9 cellular contexts compared by ENCODE assay signal in genomic region chr4:173014113-173014558, GRCh38.
A peak's percentile ranks its signal among the peaks of the same experiment; 100 is the strongest.
DNase-seq lines count a peak whose midpoint lies in the region; ATAC-seq, FAIRE-seq and TF ChIP-seq lines count a peak whose summit lies in the region.
"Had no signal": no experiment of that assay in that cellular context is flagged by ENCODE, and none has a peak within 500 bp of the region (broad histone marks: within the 10 kb centered on the region; RNA-seq: fewer than 3 reads in every experiment).

No MANE protein-coding gene starts in this region.

- peaks cover 3% of the 10 kb centered on the region for H3K27me3 Mint-ChIP-seq in nephron progenitor cell (ENCODE audit: low read depth, poor library complexity)
- peaks cover 4% of the 10 kb centered on the region for H3K27me3 Mint-ChIP-seq in activated CD4-positive, alpha-beta T cell treated with anti-CD3 and anti-CD28 coated beads, Interleukin-2, amount 10 ng/mL, durations not matched to agents 7 days and 5 days

- no peaks in the 10 kb centered on the region for H3K36me3 Mint-ChIP-seq in nephron progenitor cell (ENCODE audit: low read depth)
- no peaks in the 10 kb centered on the region for H3K36me3 Mint-ChIP-seq in activated CD4-positive, alpha-beta T cell treated with anti-CD3 and anti-CD28 coated beads, Interleukin-2, amount 10 ng/mL, durations not matched to agents 7 days and 5 days (ENCODE audit: low read depth)

- POLR2A ChIA-PET in H1 (lab: Charles Lee; ENCODE audit: partially characterized antibody) = interaction anchor here (0.7 to 1.9 kb wide), 7 partner anchors 10 to 321 kb away, joined by 3 to 8 read pairs (median 4); partner anchors contain the start of genes GALNT7 and HMGB2
- POLR2A ChIA-PET in activated CD4-positive, alpha-beta T cell treated with anti-CD3 and anti-CD28 coated beads, Interleukin-2, amount 10 ng/mL, durations not matched to agents 7 days and 5 days (lab: Charles Lee) = no interaction called here

- no peaks in the 10 kb centered on the region for H3K9me3 Mint-ChIP-seq in nephron progenitor cell
- no peaks in the 10 kb centered on the region for H3K9me3 Mint-ChIP-seq in activated CD4-positive, alpha-beta T cell treated with anti-CD3 and anti-CD28 coated beads, Interleukin-2, amount 10 ng/mL, durations not matched to agents 7 days and 5 days

- H4K5ac ChIP-seq in H1 (ENCODE audit: insufficient read length, low read depth, low read length) = no peak overlapping the region

- no peak overlapping the region for H2BK12ac ChIP-seq in H1 (ENCODE audit: low read depth, low read length)

- no peaks in the 10 kb centered on the region for H3K79me2 ChIP-seq in H1 (ENCODE audit: control insufficient read depth in 1 of 2, insufficient read depth in 2 of 2, low read length in 2 of 2)

- no peak overlapping the region for H3K27ac Mint-ChIP-seq in nephron progenitor cell
- H3K27ac Mint-ChIP-seq in activated CD4-positive, alpha-beta T cell treated with anti-CD3 and anti-CD28 coated beads, Interleukin-2, amount 10 ng/mL, durations not matched to agents 7 days and 5 days = no peak overlapping the region

- peaks cover 4 to 6% of the 10 kb centered on the region in 2 experiments; a peak in 1 of 4 replicates for H3K9me3 ChIP-seq in H1 (ENCODE audit: insufficient read depth in 2 of 2, low read depth in 1 of 2, low read length in 1 of 2)
- H3K9me3 ChIP-seq in lower lobe of right lung = no peaks in the 10 kb centered on the region

- no peak overlapping the region for H3K9ac ChIP-seq in H1 (replicated peaks in 1 of 4; ENCODE audit: extremely low read depth in 1 of 4, low read depth in 3 of 4, low read length in 3 of 4)

- H3K36me3 ChIP-seq in H1 (ENCODE audit: control insufficient read depth in 2 of 4, insufficient read depth in 4 of 4, low read length in 3 of 4) (no peaks in the 10 kb centered on the region; a peak in 1 of 8 replicates), lower lobe of right lung (no peaks in the 10 kb centered on the region)

- H3K4ac ChIP-seq in H1 (replicated peaks; ENCODE audit: insufficient read length, low read depth, low read length) = no peak overlapping the region

- no peaks in the 10 kb centered on the region for H3K23me2 ChIP-seq in H1 (ENCODE audit: low read depth, low read length)

- no peak overlapping the region for H3K23ac ChIP-seq in H1 (ENCODE audit: insufficient read length)

- WGBS in H1 (ENCODE audit: extremely low coverage in 1 of 2, insufficient coverage in 1 of 2, insufficient read length in 1 of 2, insufficient replicate concordance in 2 of 2, low coverage in 1 of 2, low lambda C conversion rate in 2 of 2, missing lambda C conversion rate in 1 of 2), 2 experiments = 25% methylated on average over 4 of the region's 4 CpGs; no CpG with 5 or more reads in 1 of the 2 experiments

- H3K14ac ChIP-seq in H1 (ENCODE audit: insufficient read length) = no peak overlapping the region

- 0 out of 2 replicates have a peak overlapping the region, but pooled peaks have one; percentile 5 for H2BK5ac ChIP-seq in H1 (ENCODE audit: low read depth, low read length)

- no peaks in the 10 kb centered on the region for H3K79me1 ChIP-seq in H1 (ENCODE audit: low read depth, low read length)

- H3K4me1 ChIP-seq in H1 (replicated peaks in 1 of 4; ENCODE audit: control insufficient read depth in 3 of 4, insufficient read depth in 4 of 4, low read length in 3 of 4) (peaks cover 0 to 3% (median 1%) of the 10 kb centered on the region in 4 experiments; a peak in 4 of 7 replicates), lower lobe of right lung (no peaks in the 10 kb centered on the region)

- CTCF ChIA-PET in H1 (lab: Charles Lee; ENCODE audit: partially characterized antibody) = interaction anchor here (0.5 to 4.3 kb wide), 97 partner anchors 9 to 1542 kb away, joined by 3 to 80 read pairs (median 5); partner anchors contain the start of genes GALNT7, HMGB2 and SCRG1
- CTCF ChIA-PET in activated CD4-positive, alpha-beta T cell treated with anti-CD3 and anti-CD28 coated beads, Interleukin-2, amount 10 ng/mL, durations not matched to agents 7 days and 5 days (lab: Charles Lee) = interaction anchor here (0.6 to 2.0 kb wide), 9 partner anchors 9 to 407 kb away, joined by 3 to 15 read pairs (median 3); no protein-coding TSS in a partner anchor

- FAIRE-seq in H1 (lab: Jason Lieb, UNC) = peak; percentile 93

- no peak overlapping the region for H3K27ac ChIP-seq in H1 (ENCODE audit: low read depth, low read length)
- H3K27ac ChIP-seq in lower lobe of right lung = no peak overlapping the region

- no peak overlapping the region for H2AFZ ChIP-seq in H1 (ENCODE audit: low read length)

- no peak overlapping the region for H2BK20ac ChIP-seq in H1 (ENCODE audit: low read length)

- TF ChIP-seq CTCF in H1 (IDR thresholded peaks at IDR 0.05; ENCODE audit: control extremely low read depth in 1 of 3, insufficient read depth in 1 of 3, low read depth in 1 of 3, low read length in 3 of 3) = peak; percentile 63 to 69 (median 66)
- no peak for TF ChIP-seq CTCF in nephron progenitor cell (IDR thresholded peaks at IDR 0.05)
- TF ChIP-seq CTCF in lower lobe of right lung (IDR thresholded peaks at IDR 0.05) = no peak

- H2BK120ac ChIP-seq in H1 (replicated peaks; ENCODE audit: low read depth, low read length) = no peak overlapping the region

- no peak overlapping the region for H2BK15ac ChIP-seq in H1 (ENCODE audit: low read length)

- H3K4me2 ChIP-seq in H1 (ENCODE audit: insufficient read depth in 1 of 2, low read depth in 2 of 2, low read length in 2 of 2) = no peak overlapping the region

- no peak overlapping the region for H4K8ac ChIP-seq in H1 (ENCODE audit: extremely low read depth, insufficient read depth, low read length)

- peak; percentile 18 for DNase-seq in GM03348 (ENCODE audit: low spot score)
- DNase-seq in NCI-H226 = peak; percentile 67
- peak; percentile 47 to 74 for DNase-seq in H1 (ENCODE audit: low read depth in 1 of 2, low spot score in 2 of 2)
- DNase-seq in nephron progenitor cell = peak; percentile 38
- DNase-seq in stimulated activated CD8-positive, alpha-beta memory T cell treated with anti-CD3 and anti-CD28 coated beads, Interleukin-4, amount 100 ng/mL, for 48 hours = no peak
- DNase-seq in lower lobe of right lung = no peak
- no peak for DNase-seq in activated CD4-positive, alpha-beta T cell treated with anti-CD3 and anti-CD28 coated beads, Interleukin-2, amount 10 ng/mL, durations not matched to agents 7 days and 5 days
- DNase-seq in NCI-H1105 (lab: John Stamatoyannopoulos, UW) = no peak
- DNase-seq: NCI-H187 treated with DMSO at 0.1 percent for 48 hours had no signal

- H3K18ac ChIP-seq in H1 (ENCODE audit: extremely low read depth, low read length) = no peak overlapping the region

- H3K4me3 ChIP-seq in H1 (ENCODE audit: extremely low read depth in 1 of 4, insufficient read depth in 2 of 4, low read depth in 3 of 4, low read length in 4 of 4) = no peak overlapping the region
- H3K4me3 ChIP-seq in lower lobe of right lung = no peak overlapping the region

- no peak overlapping the region for H3K4me3 Mint-ChIP-seq in nephron progenitor cell
- no peak overlapping the region for H3K4me3 Mint-ChIP-seq in activated CD4-positive, alpha-beta T cell treated with anti-CD3 and anti-CD28 coated beads, Interleukin-2, amount 10 ng/mL, durations not matched to agents 7 days and 5 days

- TF ChIP-seq EP300 in H1 (IDR thresholded peaks at IDR 0.05; ENCODE audit: borderline replicate concordance in 1 of 2, low read depth in 2 of 2, low read length in 2 of 2) = no peak

- H2AK5ac ChIP-seq in H1 (ENCODE audit: low read depth, low read length) = no peak overlapping the region

- intact Hi-C loops in lower lobe of right lung (cut with DNase I) = no loop called here

- TF ChIP-seq RAD21 in H1 (IDR thresholded peaks at IDR 0.05 in 1 of 2, conservative IDR thresholded peaks at IDR 0.05 in 1 of 2; ENCODE audit: low read depth in 2 of 2, low read length in 2 of 2) = peak; percentile 61 to 67

- H4K20me1 ChIP-seq in H1 (replicated peaks in 1 of 2; ENCODE audit: control insufficient read depth in 1 of 2, insufficient read depth in 2 of 2, low read length in 2 of 2) = no peaks in the 10 kb centered on the region

- TF ChIP-seq POLR2A in H1 (IDR thresholded peaks at IDR 0.05; ENCODE audit: control extremely low read depth in 1 of 2, low read depth in 2 of 2, low read length in 2 of 2) = no peak

- no peak for ATAC-seq in lower lobe of right lung

- H3K56ac ChIP-seq in H1 (replicated peaks; ENCODE audit: insufficient read length, low read depth, low read length) = no peak overlapping the region

- no peak overlapping the region for H4K91ac ChIP-seq in H1 (replicated peaks; ENCODE audit: insufficient read length, low read length)

- H3K4me1 Mint-ChIP-seq in nephron progenitor cell = peaks cover 12% of the 10 kb centered on the region
- no peaks in the 10 kb centered on the region for H3K4me1 Mint-ChIP-seq in activated CD4-positive, alpha-beta T cell treated with anti-CD3 and anti-CD28 coated beads, Interleukin-2, amount 10 ng/mL, durations not matched to agents 7 days and 5 days

- H3K27me3 ChIP-seq in H1 (replicated peaks in 1 of 4; ENCODE audit: control insufficient read depth in 3 of 4, extremely low read depth in 1 of 4, insufficient read depth in 3 of 4, low read length in 3 of 4) (no peaks in the 10 kb centered on the region), lower lobe of right lung (ENCODE audit: low read depth) (no peaks in the 10 kb centered on the region)

TF ChIP-seq in H1, 55 proteins besides CTCF, POLR2A, EP300 and RAD21 (continues in another document):
- TF ChIP-seq POU5F1 (IDR thresholded peaks at IDR 0.05; ENCODE audit: low read depth, low read length) (no peak), CREB1 (IDR thresholded peaks at IDR 0.05) (peak; percentile 56), CEBPB (IDR thresholded peaks at IDR 0.05; ENCODE audit: low read depth, low read length) (peak; percentile 37; the same call in 1 of the 2 replicates), CBX5 (IDR thresholded peaks at IDR 0.05; ENCODE audit: low read depth, low read length) (no peak), SIX5 (IDR thresholded peaks at IDR 0.05; ENCODE audit: low read depth, low read length) (no peak), GTF2F1 (IDR thresholded peaks at IDR 0.05; ENCODE audit: borderline replicate concordance, low read depth, low read length) (no peak), CTBP2 (IDR thresholded peaks at IDR 0.05; ENCODE audit: borderline replicate concordance, insufficient read depth, insufficient read length, low read length) (no peak), POLR2AphosphoS5 (IDR thresholded peaks at IDR 0.05; ENCODE audit: low read depth, low read length) (no peak), RXRA (IDR thresholded peaks at IDR 0.05; ENCODE audit: insufficient read depth, low read depth, low read length) (no peak), RBBP5 (IDR thresholded peaks at IDR 0.05; ENCODE audit: borderline replicate concordance, low read depth, low read length) (no peak), RNF2 (IDR thresholded peaks at IDR 0.05; ENCODE audit: borderline replicate concordance, low read depth, low read length, missing control alignments, poor library complexity, severe bottlenecking) (no peak), JUND (IDR thresholded peaks at IDR 0.05; ENCODE audit: low read length) (peak; percentile 56; the same call in 1 of the 2 replicates), YY1 (IDR thresholded peaks at IDR 0.05; ENCODE audit: low read depth, low read length) (0 out of 2 replicates have a peak, but pooled peaks have one; percentile 8), TAF7 (optimal IDR thresholded peaks at IDR 0.05; ENCODE audit: borderline replicate concordance, low read depth, low read length) (no peak)

Comparison
In these comparisons a context has a peak if more than half of its experiments do, and no peak if none do; other contexts are left out.
1. DNase-seq: peak in GM03348 (single experiment), NCI-H226 (single experiment), H1 (2 of 2) and nephron progenitor cell (single experiment); none in stimulated activated CD8-positive, alpha-beta memory T cell treated with anti-CD3 and anti-CD28 coated beads, Interleukin-4, amount 100 ng/mL, for 48 hours (single experiment), lower lobe of right lung (single experiment), activated CD4-positive, alpha-beta T cell treated with anti-CD3 and anti-CD28 coated beads, Interleukin-2, amount 10 ng/mL, durations not matched to agents 7 days and 5 days (single experiment) and NCI-H1105 (single experiment).
2. CTCF ChIP-seq: peak in H1 (3 of 3); none in nephron progenitor cell (single experiment) and lower lobe of right lung (single experiment).